In genomic region chr3:89983449-89983848, GRCh38 we compare ENCODE assay signal across 11 cellular contexts.
"Had no signal": no experiment of that assay in that cellular context is flagged by ENCODE, and none has a peak within 500 bp of the region (broad histone marks: within the 10 kb centered on the region; RNA-seq: fewer than 3 reads in every experiment).

No MANE protein-coding gene starts in this region.

- H3K4me1 Mint-ChIP-seq: GM23338 had no signal

- H3K27ac Mint-ChIP-seq: H9, HFFc6 had no signal

- H3K9ac ChIP-seq: GM23248 had no signal

- H3K4me3 ChIP-seq: GM23248, GM23338, HAP-1 had no signal

- DNase-seq: GM23248, GOT3, H7, H9, HCEC 1CT, HFFc6 had no signal

- H3K4me1 ChIP-seq: HAP-1 had no signal

- H3K4me3 Mint-ChIP-seq: GM23338, H9, HFFc6 had no signal

- ATAC-seq: GM23338, HCT116 had no signal

- H3K9me3 ChIP-seq: HAP-1 had no signal

- H3K36me3 ChIP-seq: HAP-1 had no signal

- H3K27ac ChIP-seq: GM23248 had no signal

- H2AFZ ChIP-seq: GM23248 had no signal

- FAIRE-seq: H1, H54 had no signal

- H3K4me2 ChIP-seq: GM23338 had no signal
